In the genomic region with DNA sequence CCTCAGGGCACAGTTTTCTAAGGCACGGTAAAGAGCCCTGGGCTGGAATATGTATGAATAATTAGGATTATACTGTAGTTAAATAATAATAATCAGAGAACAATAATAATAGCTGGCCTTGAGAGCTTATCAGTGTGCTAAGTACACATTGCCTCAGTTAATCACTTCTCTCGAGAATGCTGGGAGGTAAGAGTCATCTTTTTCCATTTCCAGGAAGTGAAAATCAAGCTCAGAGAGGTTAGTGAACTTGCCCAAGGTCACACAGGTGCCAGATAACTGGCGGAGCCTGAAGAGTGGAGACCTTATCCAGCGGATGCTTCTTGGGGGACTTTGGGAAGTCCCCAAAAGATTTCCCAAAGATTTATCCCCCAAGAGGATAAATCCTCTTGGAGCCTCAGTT, we compare ENCODE assay signal across 3 cellular contexts.
TF ChIP-seq lines count a peak whose summit lies in the region.

No MANE protein-coding gene starts in this region.

TF ChIP-seq in HepG2, 621 proteins besides CTCF, POLR2A, EP300 and RAD21:
- TF ChIP-seq ZFYVE20 (CRISPR knock-in tag; IDR thresholded peaks at IDR 0.05; ENCODE audit: borderline replicate concordance, low read depth) (no peak), ZNF430 (CRISPR knock-in tag; IDR thresholded peaks at IDR 0.05) (no peak), ZNF563 (CRISPR knock-in tag; IDR thresholded peaks at IDR 0.05) (no peak), KMT2A (CRISPR knock-in tag; IDR thresholded peaks at IDR 0.05) (no peak), NCOA2 (CRISPR knock-in tag; IDR thresholded peaks at IDR 0.05) (no peak), MLXIP (CRISPR knock-in tag; IDR thresholded peaks at IDR 0.05; ENCODE audit: borderline replicate concordance) (no peak), CENPT (CRISPR knock-in tag; IDR thresholded peaks at IDR 0.05; ENCODE audit: low read depth) (no peak), ZNF3 (CRISPR knock-in tag; IDR thresholded peaks at IDR 0.05) (no peak), ELF1 (CRISPR knock-in tag; IDR thresholded peaks at IDR 0.05) (0 out of 2 replicates have a peak, but pooled peaks have one; percentile 31), RCOR2 (CRISPR knock-in tag; IDR thresholded peaks at IDR 0.05) (0 out of 2 replicates have a peak, but pooled peaks have one; percentile 34), ZNF768 (CRISPR knock-in tag; IDR thresholded peaks at IDR 0.05) (peak; percentile 89; the same call in 1 of the 2 replicates), TCF12 (IDR thresholded peaks at IDR 0.05) (no peak), TCF12 (CRISPR knock-in tag; IDR thresholded peaks at IDR 0.05) (no peak), FOSL2 (CRISPR knock-in tag; IDR thresholded peaks at IDR 0.05) (peak; percentile 33; the same call in 1 of the 2 replicates), CHD2 (IDR thresholded peaks at IDR 0.05; ENCODE audit: low read depth, low read length) (peak; percentile 71; the same call in 1 of the 2 replicates), ZMYM3 (CRISPR knock-in tag; IDR thresholded peaks at IDR 0.05) (peak; percentile 60), KDM1A (CRISPR knock-in tag; IDR thresholded peaks at IDR 0.05) (0 out of 2 replicates have a peak, but pooled peaks have one; percentile 35)
- TF ChIP-seq, protein P1, sequence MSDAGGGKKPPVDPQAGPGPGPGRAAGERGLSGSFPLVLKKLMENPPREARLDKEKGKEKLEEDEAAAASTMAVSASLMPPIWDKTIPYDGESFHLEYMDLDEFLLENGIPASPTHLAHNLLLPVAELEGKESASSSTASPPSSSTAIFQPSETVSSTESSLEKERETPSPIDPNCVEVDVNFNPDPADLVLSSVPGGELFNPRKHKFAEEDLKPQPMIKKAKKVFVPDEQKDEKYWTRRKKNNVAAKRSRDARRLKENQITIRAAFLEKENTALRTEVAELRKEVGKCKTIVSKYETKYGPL (CRISPR knock-in tag; IDR thresholded peaks at IDR 0.05) = no peak

TF ChIP-seq in K562, 482 proteins besides CTCF, POLR2A, EP300 and RAD21 (continues in another document):
- TF ChIP-seq RBM25 (IDR thresholded peaks at IDR 0.05; ENCODE audit: low read depth, low read length, severe bottlenecking) (peak; percentile 32), PREB (CRISPR knock-in tag; IDR thresholded peaks at IDR 0.05) (no peak), BCOR (IDR thresholded peaks at IDR 0.05) (0 out of 2 replicates have a peak, but pooled peaks have one; percentile 22), BACH1 (tag; IDR thresholded peaks at IDR 0.05) (no peak), MAZ (CRISPR knock-in tag; conservative IDR thresholded peaks at IDR 0.05 in 1 of 2, IDR thresholded peaks at IDR 0.05 in 1 of 2) (no peak), KDM1A (IDR thresholded peaks at IDR 0.05) (0 out of 4 replicates have a peak, but pooled peaks of 1 of the 2 experiments have one; percentile 12)
- TF ChIP-seq, protein P2, sequence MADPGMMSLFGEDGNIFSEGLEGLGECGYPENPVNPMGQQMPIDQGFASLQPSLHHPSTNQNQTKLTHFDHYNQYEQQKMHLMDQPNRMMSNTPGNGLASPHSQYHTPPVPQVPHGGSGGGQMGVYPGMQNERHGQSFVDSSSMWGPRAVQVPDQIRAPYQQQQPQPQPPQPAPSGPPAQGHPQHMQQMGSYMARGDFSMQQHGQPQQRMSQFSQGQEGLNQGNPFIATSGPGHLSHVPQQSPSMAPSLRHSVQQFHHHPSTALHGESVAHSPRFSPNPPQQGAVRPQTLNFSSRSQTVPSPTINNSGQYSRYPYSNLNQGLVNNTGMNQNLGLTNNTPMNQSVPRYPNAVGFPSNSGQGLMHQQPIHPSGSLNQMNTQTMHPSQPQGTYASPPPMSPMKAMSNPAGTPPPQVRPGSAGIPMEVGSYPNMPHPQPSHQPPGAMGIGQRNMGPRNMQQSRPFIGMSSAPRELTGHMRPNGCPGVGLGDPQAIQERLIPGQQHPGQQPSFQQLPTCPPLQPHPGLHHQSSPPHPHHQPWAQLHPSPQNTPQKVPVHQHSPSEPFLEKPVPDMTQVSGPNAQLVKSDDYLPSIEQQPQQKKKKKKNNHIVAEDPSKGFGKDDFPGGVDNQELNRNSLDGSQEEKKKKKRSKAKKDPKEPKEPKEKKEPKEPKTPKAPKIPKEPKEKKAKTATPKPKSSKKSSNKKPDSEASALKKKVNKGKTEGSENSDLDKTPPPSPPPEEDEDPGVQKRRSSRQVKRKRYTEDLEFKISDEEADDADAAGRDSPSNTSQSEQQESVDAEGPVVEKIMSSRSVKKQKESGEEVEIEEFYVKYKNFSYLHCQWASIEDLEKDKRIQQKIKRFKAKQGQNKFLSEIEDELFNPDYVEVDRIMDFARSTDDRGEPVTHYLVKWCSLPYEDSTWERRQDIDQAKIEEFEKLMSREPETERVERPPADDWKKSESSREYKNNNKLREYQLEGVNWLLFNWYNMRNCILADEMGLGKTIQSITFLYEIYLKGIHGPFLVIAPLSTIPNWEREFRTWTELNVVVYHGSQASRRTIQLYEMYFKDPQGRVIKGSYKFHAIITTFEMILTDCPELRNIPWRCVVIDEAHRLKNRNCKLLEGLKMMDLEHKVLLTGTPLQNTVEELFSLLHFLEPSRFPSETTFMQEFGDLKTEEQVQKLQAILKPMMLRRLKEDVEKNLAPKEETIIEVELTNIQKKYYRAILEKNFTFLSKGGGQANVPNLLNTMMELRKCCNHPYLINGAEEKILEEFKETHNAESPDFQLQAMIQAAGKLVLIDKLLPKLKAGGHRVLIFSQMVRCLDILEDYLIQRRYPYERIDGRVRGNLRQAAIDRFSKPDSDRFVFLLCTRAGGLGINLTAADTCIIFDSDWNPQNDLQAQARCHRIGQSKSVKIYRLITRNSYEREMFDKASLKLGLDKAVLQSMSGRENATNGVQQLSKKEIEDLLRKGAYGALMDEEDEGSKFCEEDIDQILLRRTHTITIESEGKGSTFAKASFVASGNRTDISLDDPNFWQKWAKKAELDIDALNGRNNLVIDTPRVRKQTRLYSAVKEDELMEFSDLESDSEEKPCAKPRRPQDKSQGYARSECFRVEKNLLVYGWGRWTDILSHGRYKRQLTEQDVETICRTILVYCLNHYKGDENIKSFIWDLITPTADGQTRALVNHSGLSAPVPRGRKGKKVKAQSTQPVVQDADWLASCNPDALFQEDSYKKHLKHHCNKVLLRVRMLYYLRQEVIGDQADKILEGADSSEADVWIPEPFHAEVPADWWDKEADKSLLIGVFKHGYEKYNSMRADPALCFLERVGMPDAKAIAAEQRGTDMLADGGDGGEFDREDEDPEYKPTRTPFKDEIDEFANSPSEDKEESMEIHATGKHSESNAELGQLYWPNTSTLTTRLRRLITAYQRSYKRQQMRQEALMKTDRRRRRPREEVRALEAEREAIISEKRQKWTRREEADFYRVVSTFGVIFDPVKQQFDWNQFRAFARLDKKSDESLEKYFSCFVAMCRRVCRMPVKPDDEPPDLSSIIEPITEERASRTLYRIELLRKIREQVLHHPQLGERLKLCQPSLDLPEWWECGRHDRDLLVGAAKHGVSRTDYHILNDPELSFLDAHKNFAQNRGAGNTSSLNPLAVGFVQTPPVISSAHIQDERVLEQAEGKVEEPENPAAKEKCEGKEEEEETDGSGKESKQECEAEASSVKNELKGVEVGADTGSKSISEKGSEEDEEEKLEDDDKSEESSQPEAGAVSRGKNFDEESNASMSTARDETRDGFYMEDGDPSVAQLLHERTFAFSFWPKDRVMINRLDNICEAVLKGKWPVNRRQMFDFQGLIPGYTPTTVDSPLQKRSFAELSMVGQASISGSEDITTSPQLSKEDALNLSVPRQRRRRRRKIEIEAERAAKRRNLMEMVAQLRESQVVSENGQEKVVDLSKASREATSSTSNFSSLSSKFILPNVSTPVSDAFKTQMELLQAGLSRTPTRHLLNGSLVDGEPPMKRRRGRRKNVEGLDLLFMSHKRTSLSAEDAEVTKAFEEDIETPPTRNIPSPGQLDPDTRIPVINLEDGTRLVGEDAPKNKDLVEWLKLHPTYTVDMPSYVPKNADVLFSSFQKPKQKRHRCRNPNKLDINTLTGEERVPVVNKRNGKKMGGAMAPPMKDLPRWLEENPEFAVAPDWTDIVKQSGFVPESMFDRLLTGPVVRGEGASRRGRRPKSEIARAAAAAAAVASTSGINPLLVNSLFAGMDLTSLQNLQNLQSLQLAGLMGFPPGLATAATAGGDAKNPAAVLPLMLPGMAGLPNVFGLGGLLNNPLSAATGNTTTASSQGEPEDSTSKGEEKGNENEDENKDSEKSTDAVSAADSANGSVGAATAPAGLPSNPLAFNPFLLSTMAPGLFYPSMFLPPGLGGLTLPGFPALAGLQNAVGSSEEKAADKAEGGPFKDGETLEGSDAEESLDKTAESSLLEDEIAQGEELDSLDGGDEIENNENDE (IDR thresholded peaks at IDR 0.05; ENCODE audit: low read depth, low read length) = no peak

TF ChIP-seq in GM12891, 5 proteins besides CTCF, POLR2A, EP300 and RAD21:
- TF ChIP-seq POU2F2 (IDR thresholded peaks at IDR 0.05; ENCODE audit: low read depth, low read length) (no peak), TAF1 (IDR thresholded peaks at IDR 0.05; ENCODE audit: low read depth, low read length) (no peak), POLR2AphosphoS5 (IDR thresholded peaks at IDR 0.05; ENCODE audit: low read depth, low read length) (no peak), PAX5 (IDR thresholded peaks at IDR 0.05; ENCODE audit: insufficient read depth, low read length, severe bottlenecking) (no peak), SPI1 (IDR thresholded peaks at IDR 0.05; ENCODE audit: low read depth, low read length) (no peak)
